Comparison of ENCODE assay signal across 2 cellular contexts in genomic region chr11:70076461-70076931, GRCh38.
TF ChIP-seq lines count a peak whose summit lies in the region.

No MANE protein-coding gene starts in this region.

TF ChIP-seq in HCT116, 20 proteins besides CTCF, POLR2A, EP300 and RAD21:
- TF ChIP-seq, protein P1, sequence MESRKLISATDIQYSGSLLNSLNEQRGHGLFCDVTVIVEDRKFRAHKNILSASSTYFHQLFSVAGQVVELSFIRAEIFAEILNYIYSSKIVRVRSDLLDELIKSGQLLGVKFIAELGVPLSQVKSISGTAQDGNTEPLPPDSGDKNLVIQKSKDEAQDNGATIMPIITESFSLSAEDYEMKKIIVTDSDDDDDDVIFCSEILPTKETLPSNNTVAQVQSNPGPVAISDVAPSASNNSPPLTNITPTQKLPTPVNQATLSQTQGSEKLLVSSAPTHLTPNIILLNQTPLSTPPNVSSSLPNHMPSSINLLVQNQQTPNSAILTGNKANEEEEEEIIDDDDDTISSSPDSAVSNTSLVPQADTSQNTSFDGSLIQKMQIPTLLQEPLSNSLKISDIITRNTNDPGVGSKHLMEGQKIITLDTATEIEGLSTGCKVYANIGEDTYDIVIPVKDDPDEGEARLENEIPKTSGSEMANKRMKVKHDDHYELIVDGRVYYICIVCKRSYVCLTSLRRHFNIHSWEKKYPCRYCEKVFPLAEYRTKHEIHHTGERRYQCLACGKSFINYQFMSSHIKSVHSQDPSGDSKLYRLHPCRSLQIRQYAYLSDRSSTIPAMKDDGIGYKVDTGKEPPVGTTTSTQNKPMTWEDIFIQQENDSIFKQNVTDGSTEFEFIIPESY (IDR thresholded peaks at IDR 0.05; ENCODE audit: extremely low read depth, insufficient replicate concordance, low read length): no peak
- TF ChIP-seq REST (IDR thresholded peaks at IDR 0.05; ENCODE audit: low read depth) (no peak), EGR1 (IDR thresholded peaks at IDR 0.05; ENCODE audit: low read depth) (no peak)

TF ChIP-seq in WTC11, 78 proteins besides CTCF, POLR2A, EP300 and RAD21:
- TF ChIP-seq GTF2I (CRISPR knock-in tag; conservative IDR thresholded peaks at IDR 0.05) (no peak), JAZF1 (CRISPR knock-in tag; IDR thresholded peaks at IDR 0.05) (no peak), ZBTB21 (CRISPR knock-in tag; IDR thresholded peaks at IDR 0.05; ENCODE audit: borderline replicate concordance) (no peak), SMAD4 (CRISPR knock-in tag; IDR thresholded peaks at IDR 0.05) (no peak), JUN (CRISPR knock-in tag; IDR thresholded peaks at IDR 0.05) (no peak), USF1 (CRISPR knock-in tag; IDR thresholded peaks at IDR 0.05) (no peak), ZNF671 (CRISPR knock-in tag; IDR thresholded peaks at IDR 0.05) (no peak)
- TF ChIP-seq, protein P2, sequence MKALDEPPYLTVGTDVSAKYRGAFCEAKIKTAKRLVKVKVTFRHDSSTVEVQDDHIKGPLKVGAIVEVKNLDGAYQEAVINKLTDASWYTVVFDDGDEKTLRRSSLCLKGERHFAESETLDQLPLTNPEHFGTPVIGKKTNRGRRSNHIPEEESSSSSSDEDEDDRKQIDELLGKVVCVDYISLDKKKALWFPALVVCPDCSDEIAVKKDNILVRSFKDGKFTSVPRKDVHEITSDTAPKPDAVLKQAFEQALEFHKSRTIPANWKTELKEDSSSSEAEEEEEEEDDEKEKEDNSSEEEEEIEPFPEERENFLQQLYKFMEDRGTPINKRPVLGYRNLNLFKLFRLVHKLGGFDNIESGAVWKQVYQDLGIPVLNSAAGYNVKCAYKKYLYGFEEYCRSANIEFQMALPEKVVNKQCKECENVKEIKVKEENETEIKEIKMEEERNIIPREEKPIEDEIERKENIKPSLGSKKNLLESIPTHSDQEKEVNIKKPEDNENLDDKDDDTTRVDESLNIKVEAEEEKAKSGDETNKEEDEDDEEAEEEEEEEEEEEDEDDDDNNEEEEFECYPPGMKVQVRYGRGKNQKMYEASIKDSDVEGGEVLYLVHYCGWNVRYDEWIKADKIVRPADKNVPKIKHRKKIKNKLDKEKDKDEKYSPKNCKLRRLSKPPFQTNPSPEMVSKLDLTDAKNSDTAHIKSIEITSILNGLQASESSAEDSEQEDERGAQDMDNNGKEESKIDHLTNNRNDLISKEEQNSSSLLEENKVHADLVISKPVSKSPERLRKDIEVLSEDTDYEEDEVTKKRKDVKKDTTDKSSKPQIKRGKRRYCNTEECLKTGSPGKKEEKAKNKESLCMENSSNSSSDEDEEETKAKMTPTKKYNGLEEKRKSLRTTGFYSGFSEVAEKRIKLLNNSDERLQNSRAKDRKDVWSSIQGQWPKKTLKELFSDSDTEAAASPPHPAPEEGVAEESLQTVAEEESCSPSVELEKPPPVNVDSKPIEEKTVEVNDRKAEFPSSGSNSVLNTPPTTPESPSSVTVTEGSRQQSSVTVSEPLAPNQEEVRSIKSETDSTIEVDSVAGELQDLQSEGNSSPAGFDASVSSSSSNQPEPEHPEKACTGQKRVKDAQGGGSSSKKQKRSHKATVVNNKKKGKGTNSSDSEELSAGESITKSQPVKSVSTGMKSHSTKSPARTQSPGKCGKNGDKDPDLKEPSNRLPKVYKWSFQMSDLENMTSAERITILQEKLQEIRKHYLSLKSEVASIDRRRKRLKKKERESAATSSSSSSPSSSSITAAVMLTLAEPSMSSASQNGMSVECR (CRISPR knock-in tag; IDR thresholded peaks at IDR 0.05; ENCODE audit: borderline replicate concordance): no peak
